14 cellular contexts compared by ENCODE assay signal in the genomic region with DNA sequence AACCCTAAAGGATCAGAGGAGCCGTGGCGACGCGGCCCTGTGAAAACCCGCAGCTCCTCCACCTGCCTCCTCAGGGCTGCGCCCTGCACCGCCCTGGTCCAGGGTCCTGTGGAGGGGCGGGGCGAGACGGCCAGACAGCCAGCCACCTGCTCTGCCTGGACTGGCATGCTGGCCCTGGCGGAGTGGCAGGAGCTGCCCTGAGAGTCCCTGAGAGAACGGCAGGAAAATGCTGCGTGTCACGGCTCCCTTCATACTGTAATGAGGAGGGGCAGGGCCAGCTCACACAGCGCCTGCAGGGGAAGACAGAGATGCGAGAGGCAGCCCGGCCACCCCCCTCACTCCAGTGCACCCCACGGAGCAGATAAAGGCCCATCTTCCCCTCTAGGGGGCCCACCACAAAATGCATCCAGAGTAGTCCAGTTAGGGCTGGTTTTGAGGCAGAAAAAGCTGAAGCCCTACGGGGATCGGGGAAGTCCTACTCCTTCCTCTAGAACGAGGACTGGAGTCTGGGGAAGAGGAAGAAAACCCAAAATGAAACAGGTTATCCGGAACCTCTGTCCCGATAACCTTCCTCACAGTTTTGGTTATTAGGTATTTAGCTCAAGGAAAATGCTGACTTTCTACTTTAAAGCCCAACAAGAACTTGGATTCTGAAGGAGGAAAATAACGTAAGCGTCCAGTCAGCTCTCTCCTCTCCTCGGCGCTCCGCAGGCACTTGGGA.
DNase-seq lines count a peak whose midpoint lies in the region; ATAC-seq and TF ChIP-seq lines count a peak whose summit lies in the region.
"Had no signal": no experiment of that assay in that cellular context is flagged by ENCODE, and none has a peak within 500 bp of the region (broad histone marks: within the 10 kb centered on the region; RNA-seq: fewer than 3 reads in every experiment).

No MANE protein-coding gene starts in this region.

- DNase-seq in activated CD8-positive, alpha-beta T cell treated with anti-CD3 and anti-CD28 coated beads for 36 hours, result no peak
- DNase-seq in activated CD8-positive, alpha-beta T cell treated with anti-CD3 and anti-CD28 coated beads, Interleukin-2, amount 10 ng/mL, durations not matched to agents 7 days and 5 days, result no peak
- DNase-seq in NCI-H1417 treated with DMSO at 0.1 percent for 48 hours (lab: John Stamatoyannopoulos, UW) (peak; percentile 11), spleen (peak; percentile 64), NCI-H345 (lab: John Stamatoyannopoulos, UW) (no peak), heart left ventricle (no peak)
- no peak for DNase-seq in effector memory CD8-positive, alpha-beta T cell
- DNase-seq: colonic mucosa, MV-4-11, T-helper 9 cell, uterus had no signal

- H3K27ac Mint-ChIP-seq in activated CD8-positive, alpha-beta T cell treated with anti-CD3 and anti-CD28 coated beads for 36 hours, result no peak overlapping the region
- H3K27ac Mint-ChIP-seq in activated CD8-positive, alpha-beta T cell treated with anti-CD3 and anti-CD28 coated beads, Interleukin-2, amount 10 ng/mL, durations not matched to agents 7 days and 5 days, result no peak overlapping the region
- H3K27ac Mint-ChIP-seq in effector memory CD8-positive, alpha-beta T cell, result peak overlapping the region; percentile 71 to 88
- H3K27ac Mint-ChIP-seq: activated naive CD8-positive, alpha-beta T cell treated with anti-CD3 and anti-CD28 coated beads, Interleukin-2, amount 10 ng/mL, durations not matched to agents 7 days and 5 days had no signal

- CTCF ChIA-PET in activated CD8-positive, alpha-beta T cell treated with anti-CD3 and anti-CD28 coated beads for 36 hours (lab: Charles Lee), result interaction anchor here (1.3 kb wide), 1 partner anchor 9 kb away, joined by 6 read pairs; no protein-coding TSS in a partner anchor
- CTCF ChIA-PET in activated CD8-positive, alpha-beta T cell treated with anti-CD3 and anti-CD28 coated beads, Interleukin-2, amount 10 ng/mL, durations not matched to agents 7 days and 5 days (lab: Charles Lee), result interaction anchor here (1.2 kb wide), 1 partner anchor 34 kb away, joined by 4 read pairs; no protein-coding TSS in a partner anchor

- H3K27ac ChIP-seq in spleen, result no peak overlapping the region
- no peak overlapping the region for H3K27ac ChIP-seq in heart left ventricle
- H3K27ac ChIP-seq: colonic mucosa, uterus had no signal

- peaks cover 26% of the 10 kb centered on the region for H3K36me3 Mint-ChIP-seq in activated CD8-positive, alpha-beta T cell treated with anti-CD3 and anti-CD28 coated beads for 36 hours (ENCODE audit: low read depth)
- peaks cover 54% of the 10 kb centered on the region for H3K36me3 Mint-ChIP-seq in activated CD8-positive, alpha-beta T cell treated with anti-CD3 and anti-CD28 coated beads, Interleukin-2, amount 10 ng/mL, durations not matched to agents 7 days and 5 days (ENCODE audit: low read depth)
- peaks cover 99% of the 10 kb centered on the region for H3K36me3 Mint-ChIP-seq in effector memory CD8-positive, alpha-beta T cell (ENCODE audit: insufficient read depth)

- TF ChIP-seq POLR2A in spleen (IDR thresholded peaks at IDR 0.05), result no peak
- no peak for TF ChIP-seq POLR2A in heart left ventricle (IDR thresholded peaks at IDR 0.05)

- no peaks in the 10 kb centered on the region for H3K27me3 Mint-ChIP-seq in activated CD8-positive, alpha-beta T cell treated with anti-CD3 and anti-CD28 coated beads for 36 hours
- no peaks in the 10 kb centered on the region for H3K27me3 Mint-ChIP-seq in activated CD8-positive, alpha-beta T cell treated with anti-CD3 and anti-CD28 coated beads, Interleukin-2, amount 10 ng/mL, durations not matched to agents 7 days and 5 days (ENCODE audit: low read depth)
- H3K27me3 Mint-ChIP-seq in effector memory CD8-positive, alpha-beta T cell, result no peaks in the 10 kb centered on the region
- H3K27me3 Mint-ChIP-seq: activated naive CD8-positive, alpha-beta T cell treated with anti-CD3 and anti-CD28 coated beads, Interleukin-2, amount 10 ng/mL, durations not matched to agents 7 days and 5 days had no signal

- peaks cover 0 to 11% (median 4%) of the 10 kb centered on the region in 6 donors for H3K4me1 ChIP-seq in spleen
- H3K4me1 ChIP-seq in heart left ventricle, result no peaks in the 10 kb centered on the region
- H3K4me1 ChIP-seq: colonic mucosa, uterus had no signal

- intact Hi-C loops in activated CD8-positive, alpha-beta T cell treated with anti-CD3 and anti-CD28 coated beads for 36 hours (cut with micrococcal nuclease), result no loop called here
- intact Hi-C loops in spleen (cut with DNase I; ENCODE audit: low total_unique reads) (no loop called here), heart left ventricle (cut with DNase I) (no loop called here)

- H3K9me3 ChIP-seq in spleen (no peaks in the 10 kb centered on the region), heart left ventricle (no peaks in the 10 kb centered on the region)
- H3K9me3 ChIP-seq: colonic mucosa, uterus had no signal

- H3K27me3 ChIP-seq in spleen (replicated peaks in 1 of 7), result no peaks in the 10 kb centered on the region
- H3K27me3 ChIP-seq in heart left ventricle, result no peaks in the 10 kb centered on the region
- H3K27me3 ChIP-seq: colonic mucosa, uterus had no signal

- WGBS in spleen, 5 donors, result 89 to 94% (median 91%) methylated on average over 15 to 28 of the region's 28 CpGs
- 90 to 93% (median 90%) methylated on average over 24 to 28 of the region's 28 CpGs for WGBS in heart left ventricle, 4 donors

- H3K4me3 ChIP-seq in spleen (no peak overlapping the region), heart left ventricle (no peak overlapping the region)
- H3K4me3 ChIP-seq: colonic mucosa, uterus had no signal

- no peaks in the 10 kb centered on the region for H3K9me3 Mint-ChIP-seq in activated CD8-positive, alpha-beta T cell treated with anti-CD3 and anti-CD28 coated beads for 36 hours
- H3K9me3 Mint-ChIP-seq in activated CD8-positive, alpha-beta T cell treated with anti-CD3 and anti-CD28 coated beads, Interleukin-2, amount 10 ng/mL, durations not matched to agents 7 days and 5 days (ENCODE audit: insufficient read depth), result no peaks in the 10 kb centered on the region
- H3K9me3 Mint-ChIP-seq in effector memory CD8-positive, alpha-beta T cell, result no peaks in the 10 kb centered on the region
- H3K9me3 Mint-ChIP-seq: activated naive CD8-positive, alpha-beta T cell treated with anti-CD3 and anti-CD28 coated beads, Interleukin-2, amount 10 ng/mL, durations not matched to agents 7 days and 5 days had no signal

- peaks cover 3% of the 10 kb centered on the region for H3K4me1 Mint-ChIP-seq in activated CD8-positive, alpha-beta T cell treated with anti-CD3 and anti-CD28 coated beads for 36 hours (ENCODE audit: low read depth)
- no peaks in the 10 kb centered on the region for H3K4me1 Mint-ChIP-seq in activated CD8-positive, alpha-beta T cell treated with anti-CD3 and anti-CD28 coated beads, Interleukin-2, amount 10 ng/mL, durations not matched to agents 7 days and 5 days (ENCODE audit: low read depth)
- H3K4me1 Mint-ChIP-seq in effector memory CD8-positive, alpha-beta T cell (ENCODE audit: low read depth in 2 of 2), result peaks cover 5 to 6% of the 10 kb centered on the region in 2 donors
- H3K4me1 Mint-ChIP-seq: activated naive CD8-positive, alpha-beta T cell treated with anti-CD3 and anti-CD28 coated beads, Interleukin-2, amount 10 ng/mL, durations not matched to agents 7 days and 5 days had no signal

- ATAC-seq in activated CD8-positive, alpha-beta T cell treated with anti-CD3 and anti-CD28 coated beads for 36 hours, result peak; percentile 26
- no peak for ATAC-seq in activated CD8-positive, alpha-beta T cell treated with anti-CD3 and anti-CD28 coated beads, Interleukin-2, amount 10 ng/mL, durations not matched to agents 7 days and 5 days
- no peak for ATAC-seq in effector memory CD8-positive, alpha-beta T cell (replicated peaks)
- no peak for ATAC-seq in HG02870 (IDR thresholded peaks at IDR 0.05; ENCODE audit: unreplicated experiment)
- ATAC-seq in heart left ventricle, result no peak
- ATAC-seq: Panc1 had no signal

- no peak for TF ChIP-seq CTCF in activated CD8-positive, alpha-beta T cell treated with anti-CD3 and anti-CD28 coated beads for 36 hours (IDR thresholded peaks at IDR 0.05)
- TF ChIP-seq CTCF in spleen (IDR thresholded peaks at IDR 0.05 in 8 of 11, conservative IDR thresholded peaks at IDR 0.05 in 3 of 11) (no peak), heart left ventricle (IDR thresholded peaks at IDR 0.05) (no peak)

- H3K4me3 Mint-ChIP-seq in activated CD8-positive, alpha-beta T cell treated with anti-CD3 and anti-CD28 coated beads for 36 hours, result no peak overlapping the region
- no peak overlapping the region for H3K4me3 Mint-ChIP-seq in activated CD8-positive, alpha-beta T cell treated with anti-CD3 and anti-CD28 coated beads, Interleukin-2, amount 10 ng/mL, durations not matched to agents 7 days and 5 days
- H3K4me3 Mint-ChIP-seq in effector memory CD8-positive, alpha-beta T cell, result peak overlapping the region in 1 of 2 donors; percentile 8
- H3K4me3 Mint-ChIP-seq: activated naive CD8-positive, alpha-beta T cell treated with anti-CD3 and anti-CD28 coated beads, Interleukin-2, amount 10 ng/mL, durations not matched to agents 7 days and 5 days had no signal

- POLR2A ChIA-PET in activated CD8-positive, alpha-beta T cell treated with anti-CD3 and anti-CD28 coated beads for 36 hours (lab: Charles Lee), result interaction anchor here (1.9 kb wide), 1 partner anchor 9 kb away, joined by 8 read pairs; no protein-coding TSS in a partner anchor
- POLR2A ChIA-PET in activated CD8-positive, alpha-beta T cell treated with anti-CD3 and anti-CD28 coated beads, Interleukin-2, amount 10 ng/mL, durations not matched to agents 7 days and 5 days (lab: Charles Lee), result interaction anchor here (2.2 kb wide), 1 partner anchor 8 kb away, joined by 6 read pairs; no protein-coding TSS in a partner anchor

- H3K36me3 ChIP-seq in spleen (peaks cover 9 to 98% (median 77%) of the 10 kb centered on the region in 6 donors), heart left ventricle (peaks cover 0 to 79% (median 66%) of the 10 kb centered on the region in 9 donors)
- H3K36me3 ChIP-seq: uterus had no signal

Comparison
In these comparisons a context has a peak if more than half of its experiments do, and no peak if none do; other contexts are left out.
1. DNase-seq: peak in NCI-H1417 treated with DMSO at 0.1 percent for 48 hours (single experiment) and spleen (single experiment); none in activated CD8-positive, alpha-beta T cell treated with anti-CD3 and anti-CD28 coated beads for 36 hours (single experiment), activated CD8-positive, alpha-beta T cell treated with anti-CD3 and anti-CD28 coated beads, Interleukin-2, amount 10 ng/mL, durations not matched to agents 7 days and 5 days (single experiment), effector memory CD8-positive, alpha-beta T cell (0 of 3), NCI-H345 (single experiment) and heart left ventricle (0 of 5).
2. H3K27ac Mint-ChIP-seq: peak in effector memory CD8-positive, alpha-beta T cell (2 of 2); none in activated CD8-positive, alpha-beta T cell treated with anti-CD3 and anti-CD28 coated beads for 36 hours (single experiment) and activated CD8-positive, alpha-beta T cell treated with anti-CD3 and anti-CD28 coated beads, Interleukin-2, amount 10 ng/mL, durations not matched to agents 7 days and 5 days (single experiment).